Comparison of ENCODE assay signal across 30 cellular contexts in the genomic region with DNA sequence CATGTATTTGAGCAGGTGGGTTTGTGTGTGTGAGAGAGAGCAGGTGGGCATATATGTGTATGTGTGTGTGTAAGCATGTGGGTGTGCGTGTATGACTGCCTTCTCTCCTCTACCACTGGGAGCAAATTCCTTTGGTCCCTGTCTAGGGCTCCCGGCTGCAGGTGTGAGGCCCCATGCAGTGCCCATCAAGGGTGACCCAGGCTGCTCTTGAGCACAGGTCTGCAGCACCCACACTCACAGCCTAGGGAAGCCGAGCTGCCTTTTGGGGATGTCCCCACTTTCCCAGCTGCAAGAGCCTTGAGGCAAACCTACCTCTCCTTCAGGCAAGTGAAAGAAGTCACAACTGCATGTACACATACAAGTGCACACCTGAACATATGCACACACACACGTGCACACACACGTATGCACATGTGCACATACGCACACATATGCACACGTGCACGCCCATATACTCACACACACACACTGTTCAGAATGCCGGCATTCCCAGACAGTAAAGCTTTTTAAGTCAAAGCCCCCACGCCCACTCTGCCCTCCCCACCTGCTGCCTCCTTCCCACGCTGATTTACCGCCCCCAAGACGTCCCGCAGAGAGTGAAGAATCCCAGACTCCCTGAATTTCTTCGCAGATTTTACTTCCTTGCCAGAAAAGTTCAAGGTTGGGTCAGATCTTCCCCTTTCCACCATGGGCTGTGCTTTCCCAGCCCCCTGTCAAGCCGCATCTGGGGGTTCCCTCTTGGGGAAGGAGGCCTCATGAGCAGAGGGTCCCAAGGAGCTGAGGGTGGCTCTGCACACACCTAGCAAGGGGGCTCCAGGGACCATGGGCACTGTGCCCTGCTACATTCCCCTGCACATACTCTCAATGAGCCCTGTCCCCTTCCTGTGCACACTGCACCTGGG.
DNase-seq lines count a peak whose midpoint lies in the region; ATAC-seq and TF ChIP-seq lines count a peak whose summit lies in the region.
"Had no signal": no experiment of that assay in that cellular context is flagged by ENCODE, and none has a peak within 500 bp of the region (broad histone marks: within the 10 kb centered on the region; RNA-seq: fewer than 3 reads in every experiment).

No MANE protein-coding gene starts in this region.

- H3K9me3 ChIP-seq in HEK293 (ENCODE audit: control insufficient read depth, insufficient read depth, low read depth, low read length) = no peaks in the 10 kb centered on the region
- no peaks in the 10 kb centered on the region for H3K9me3 ChIP-seq in neural progenitor cell (ENCODE audit: low read depth)
- H3K9me3 ChIP-seq in spleen = no peaks in the 10 kb centered on the region
- H3K9me3 ChIP-seq: SJCRH30 had no signal

- no peak overlapping the region for H3K27ac Mint-ChIP-seq in activated T-cell treated with anti-CD3 and anti-CD28 coated beads, Interleukin-2, amount 50 U/mL, for 24 hours
- H3K27ac Mint-ChIP-seq in activated T-cell treated with anti-CD3 and anti-CD28 coated beads, Interleukin-2, amount 50 U/mL, for 72 hours = no peak overlapping the region
- peak overlapping the region; percentile 54 for H3K27ac Mint-ChIP-seq in neural progenitor cell
- H3K27ac Mint-ChIP-seq: B cell; CD14-positive monocyte; CD8-positive, alpha-beta memory T cell; GM23338 had no signal

- H3K4me3 ChIP-seq in HEK293 (ENCODE audit: low read depth, low read length) (no peak overlapping the region), neural progenitor cell (no peak overlapping the region), spleen (no peak overlapping the region)
- H3K4me3 ChIP-seq: GM12878, GM23338, K562, SJCRH30 had no signal

- WGBS in spleen, 5 donors = 70 to 81% (median 78%) methylated on average over 16 of the region's 16 CpGs

- no peaks in the 10 kb centered on the region for H3F3A ChIP-seq in neural progenitor cell (ENCODE audit: low read depth)

- H3K27me3 ChIP-seq in neural progenitor cell (no peaks in the 10 kb centered on the region), spleen (replicated peaks in 1 of 7) (peaks cover 0 to 58% (median 0%) of the 10 kb centered on the region in 7 donors)

- H3K4me1 Mint-ChIP-seq in activated T-cell treated with anti-CD3 and anti-CD28 coated beads, Interleukin-2, amount 50 U/mL, for 24 hours (ENCODE audit: low read depth) = no peaks in the 10 kb centered on the region
- no peaks in the 10 kb centered on the region for H3K4me1 Mint-ChIP-seq in activated T-cell treated with anti-CD3 and anti-CD28 coated beads, Interleukin-2, amount 50 U/mL, for 72 hours (ENCODE audit: low read depth)
- H3K4me1 Mint-ChIP-seq in neural progenitor cell = peaks cover 13% of the 10 kb centered on the region
- H3K4me1 Mint-ChIP-seq: B cell; CD14-positive monocyte; CD8-positive, alpha-beta memory T cell had no signal

- no peak overlapping the region for H3K4me3 Mint-ChIP-seq in activated T-cell treated with anti-CD3 and anti-CD28 coated beads, Interleukin-2, amount 50 U/mL, for 24 hours
- H3K4me3 Mint-ChIP-seq in activated T-cell treated with anti-CD3 and anti-CD28 coated beads, Interleukin-2, amount 50 U/mL, for 72 hours = no peak overlapping the region
- H3K4me3 Mint-ChIP-seq in neural progenitor cell = peak overlapping the region; percentile 31
- H3K4me3 Mint-ChIP-seq: B cell; CD14-positive monocyte; CD8-positive, alpha-beta memory T cell; GM23338; H9 had no signal

- no peak for ATAC-seq in activated T-cell treated with anti-CD3 and anti-CD28 coated beads, Interleukin-2, amount 50 U/mL, for 72 hours (replicated peaks in 1 of 2)
- ATAC-seq in HG03457 (IDR thresholded peaks at IDR 0.05; ENCODE audit: unreplicated experiment) = no peak
- ATAC-seq: GM12878, GM23338, K562, PC-3 had no signal

- H3K9ac ChIP-seq in neural progenitor cell = no peak overlapping the region

- H4K20me1 ChIP-seq in neural progenitor cell (ENCODE audit: low read depth) = no peaks in the 10 kb centered on the region

- H3K27me3 Mint-ChIP-seq in activated T-cell treated with anti-CD3 and anti-CD28 coated beads, Interleukin-2, amount 50 U/mL, for 24 hours = peaks cover 31% of the 10 kb centered on the region
- H3K27me3 Mint-ChIP-seq in activated T-cell treated with anti-CD3 and anti-CD28 coated beads, Interleukin-2, amount 50 U/mL, for 72 hours (ENCODE audit: low read depth) = peaks cover 8% of the 10 kb centered on the region
- H3K27me3 Mint-ChIP-seq in neural progenitor cell (ENCODE audit: insufficient read depth, low read depth) = no peaks in the 10 kb centered on the region

- DNase-seq in activated T-cell treated with anti-CD3 and anti-CD28 coated beads, Interleukin-2, amount 50 U/mL, for 24 hours = peak; percentile 13
- no peak for DNase-seq in activated T-cell treated with anti-CD3 and anti-CD28 coated beads, Interleukin-2, amount 50 U/mL, for 72 hours
- DNase-seq in neural progenitor cell (ENCODE audit: low spot score) (no peak), spleen (peak; percentile 36), NCI-H1092 treated with DMSO at 0.1 percent for 48 hours (lab: John Stamatoyannopoulos, UW) (no peak), NCI-H187 (lab: John Stamatoyannopoulos, UW) (no peak)
- DNase-seq: CD8-positive, alpha-beta memory T cell; DMS 273 treated with DMSO at 0.1 percent for 48 hours; DMS79; EL; GDM1; H9; Kasumi-1; NCI-H1105; NCI-H1436 treated with DMSO at 0.1 percent for 48 hours; NCI-H1930; NCI-H446 treated with DMSO at 0.1 percent for 48 hours; NCI-H526; NCI-H82; NK-92 treated with Interleukin-12 subunit alpha and Interleukin-12 subunit beta, amount 100 ng/mL, for 24 hours; PC-3; SJCRH30 had no signal

- no peak overlapping the region for H2AFZ ChIP-seq in neural progenitor cell (replicated peaks)
- H2AFZ ChIP-seq: GM23338 had no signal

- H3K27ac ChIP-seq in HEK293 (ENCODE audit: extremely low read depth, low read depth, low read length) (no peak overlapping the region), neural progenitor cell (no peak overlapping the region), spleen (no peak overlapping the region)
- H3K27ac ChIP-seq: 22Rv1, SJCRH30 had no signal

- intact Hi-C loops in spleen (cut with DNase I; ENCODE audit: low total_unique reads) = no loop called here

- H3K9me3 Mint-ChIP-seq in activated T-cell treated with anti-CD3 and anti-CD28 coated beads, Interleukin-2, amount 50 U/mL, for 24 hours = no peaks in the 10 kb centered on the region
- H3K9me3 Mint-ChIP-seq in activated T-cell treated with anti-CD3 and anti-CD28 coated beads, Interleukin-2, amount 50 U/mL, for 72 hours = no peaks in the 10 kb centered on the region
- H3K9me3 Mint-ChIP-seq in neural progenitor cell = no peaks in the 10 kb centered on the region
- H3K9me3 Mint-ChIP-seq: CD8-positive, alpha-beta memory T cell; GM23338; H9 had no signal

- no peak for TF ChIP-seq CTCF in HEK293 (tag by site-specific recombination; IDR thresholded peaks at IDR 0.05)
- no peak for TF ChIP-seq CTCF in neural progenitor cell (IDR thresholded peaks at IDR 0.05)
- no peak for TF ChIP-seq CTCF in spleen (IDR thresholded peaks at IDR 0.05 in 8 of 11, conservative IDR thresholded peaks at IDR 0.05 in 3 of 11)

- H3K36me3 ChIP-seq in HEK293 (ENCODE audit: control insufficient read depth in 2 of 2, insufficient read depth in 1 of 2, low read length in 2 of 2) (no peaks in the 10 kb centered on the region), neural progenitor cell (no peaks in the 10 kb centered on the region), spleen (no peaks in the 10 kb centered on the region)
- H3K36me3 ChIP-seq: SJCRH30 had no signal

- H3K4me1 ChIP-seq in HEK293 (ENCODE audit: control insufficient read depth, insufficient read depth, low read length) (no peaks in the 10 kb centered on the region), neural progenitor cell (no peaks in the 10 kb centered on the region), spleen (peaks cover 0 to 5% (median 0%) of the 10 kb centered on the region in 6 donors)
- H3K4me1 ChIP-seq: SJCRH30 had no signal

- H3K36me3 Mint-ChIP-seq in activated T-cell treated with anti-CD3 and anti-CD28 coated beads, Interleukin-2, amount 50 U/mL, for 24 hours (ENCODE audit: low read depth) = no peaks in the 10 kb centered on the region
- H3K36me3 Mint-ChIP-seq in activated T-cell treated with anti-CD3 and anti-CD28 coated beads, Interleukin-2, amount 50 U/mL, for 72 hours (ENCODE audit: insufficient read depth in 2 of 2) = no peaks in the 10 kb centered on the region
- no peaks in the 10 kb centered on the region for H3K36me3 Mint-ChIP-seq in neural progenitor cell
- H3K36me3 Mint-ChIP-seq: CD14-positive monocyte; CD8-positive, alpha-beta memory T cell had no signal

- no peak overlapping the region for H3K4me2 ChIP-seq in neural progenitor cell
- H3K4me2 ChIP-seq: GM23338 had no signal

- no peaks in the 10 kb centered on the region for H3K79me2 ChIP-seq in neural progenitor cell (ENCODE audit: low read depth)

- TF ChIP-seq POLR2A in spleen (IDR thresholded peaks at IDR 0.05) = no peak

- POLR2A ChIA-PET in HEK293 (lab: Yijun Ruan, JAX) = no interaction called here

- CTCF ChIA-PET in HEK293 (lab: Yijun Ruan, JAX) = no interaction called here

TF ChIP-seq in HEK293, 187 proteins besides CTCF, POLR2A, EP300 and RAD21 (continues in another document):
- TF ChIP-seq, protein P1, sequence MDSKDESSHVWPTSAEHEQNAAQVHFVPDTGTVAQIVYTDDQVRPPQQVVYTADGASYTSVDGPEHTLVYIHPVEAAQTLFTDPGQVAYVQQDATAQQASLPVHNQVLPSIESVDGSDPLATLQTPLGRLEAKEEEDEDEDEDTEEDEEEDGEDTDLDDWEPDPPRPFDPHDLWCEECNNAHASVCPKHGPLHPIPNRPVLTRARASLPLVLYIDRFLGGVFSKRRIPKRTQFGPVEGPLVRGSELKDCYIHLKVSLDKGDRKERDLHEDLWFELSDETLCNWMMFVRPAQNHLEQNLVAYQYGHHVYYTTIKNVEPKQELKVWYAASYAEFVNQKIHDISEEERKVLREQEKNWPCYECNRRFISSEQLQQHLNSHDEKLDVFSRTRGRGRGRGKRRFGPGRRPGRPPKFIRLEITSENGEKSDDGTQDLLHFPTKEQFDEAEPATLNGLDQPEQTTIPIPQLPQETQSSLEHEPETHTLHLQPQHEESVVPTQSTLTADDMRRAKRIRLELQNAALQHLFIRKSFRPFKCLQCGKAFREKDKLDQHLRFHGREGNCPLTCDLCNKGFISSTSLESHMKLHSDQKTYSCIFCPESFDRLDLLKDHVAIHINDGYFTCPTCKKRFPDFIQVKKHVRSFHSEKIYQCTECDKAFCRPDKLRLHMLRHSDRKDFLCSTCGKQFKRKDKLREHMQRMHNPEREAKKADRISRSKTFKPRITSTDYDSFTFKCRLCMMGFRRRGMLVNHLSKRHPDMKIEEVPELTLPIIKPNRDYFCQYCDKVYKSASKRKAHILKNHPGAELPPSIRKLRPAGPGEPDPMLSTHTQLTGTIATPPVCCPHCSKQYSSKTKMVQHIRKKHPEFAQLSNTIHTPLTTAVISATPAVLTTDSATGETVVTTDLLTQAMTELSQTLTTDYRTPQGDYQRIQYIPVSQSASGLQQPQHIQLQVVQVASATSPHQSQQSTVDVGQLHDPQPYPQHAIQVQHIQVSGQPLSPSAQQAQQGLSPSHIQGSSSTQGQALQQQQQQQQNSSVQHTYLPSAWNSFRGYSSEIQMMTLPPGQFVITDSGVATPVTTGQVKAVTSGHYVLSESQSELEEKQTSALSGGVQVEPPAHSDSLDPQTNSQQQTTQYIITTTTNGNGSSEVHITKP (tag by site-specific recombination; IDR thresholded peaks at IDR 0.05) = no peak

Comparison
In these comparisons a context has a peak if more than half of its experiments do, and no peak if none do; other contexts are left out.
1. DNase-seq: peak in activated T-cell treated with anti-CD3 and anti-CD28 coated beads, Interleukin-2, amount 50 U/mL, for 24 hours (single experiment) and spleen (single experiment); none in activated T-cell treated with anti-CD3 and anti-CD28 coated beads, Interleukin-2, amount 50 U/mL, for 72 hours (0 of 2), neural progenitor cell (single experiment), NCI-H1092 treated with DMSO at 0.1 percent for 48 hours (single experiment) and NCI-H187 (0 of 2).